Comparison of ENCODE assay signal across 17 cellular contexts in genomic region chr12:12224240-12224940, GRCh38. TPM values are rescaled to one million over a fixed set of nuclear protein-coding genes. Genes with fewer than 3 reads are reported as not detected.
A peak's percentile ranks its signal among the peaks of the same experiment; 100 is the strongest.
DNase-seq lines count a peak whose midpoint lies in the region; FAIRE-seq and TF ChIP-seq lines count a peak whose summit lies in the region.
"Had no signal": no experiment of that assay in that cellular context is flagged by ENCODE, and none has a peak within 500 bp of the region (broad histone marks: within the 10 kb centered on the region; RNA-seq: fewer than 3 reads in every experiment).

No MANE protein-coding gene starts in this region.

- FAIRE-seq in astrocyte (lab: Jason Lieb, UNC): peak; percentile 9

- no peak overlapping the region for H3K9ac ChIP-seq in astrocyte (ENCODE audit: low read length)
- H3K9ac ChIP-seq in mesenchymal stem cell (ENCODE audit: low read length): no peak overlapping the region
- H3K9ac ChIP-seq: BLaER1 had no signal

- H3K4ac ChIP-seq in mesenchymal stem cell (ENCODE audit: low read depth in 1 of 2, low read length in 2 of 2): no peak overlapping the region

- H3K4me3 Mint-ChIP-seq in HFFc6: 0 out of 2 replicates have a peak overlapping the region, but pooled peaks have one; percentile 0
- peak overlapping the region; percentile 2 for H3K4me3 Mint-ChIP-seq in astrocyte (ENCODE audit: unreplicated experiment)
- H3K4me3 Mint-ChIP-seq in chondrocyte (ENCODE audit: unreplicated experiment): no peak overlapping the region
- H3K4me3 Mint-ChIP-seq: activated naive CD4-positive, alpha-beta T cell treated with anti-CD3 and anti-CD28 coated beads, Interleukin-2, amount 50 U/mL, for 24 hours had no signal

- H4K91ac ChIP-seq in mesenchymal stem cell (ENCODE audit: low read length): no peak overlapping the region

- no peak overlapping the region for H3K18ac ChIP-seq in mesenchymal stem cell (ENCODE audit: low read depth in 1 of 2, low read length in 2 of 2)

- H3K27ac ChIP-seq in astrocyte (ENCODE audit: low read depth, low read length) (peak overlapping the region; percentile 43), mesenchymal stem cell (ENCODE audit: low read length, poor library complexity, severe bottlenecking) (no peak overlapping the region)
- H3K27ac ChIP-seq: BLaER1, cardiac muscle cell, gastroesophageal sphincter, testis had no signal

- no peak overlapping the region for H2AK5ac ChIP-seq in mesenchymal stem cell (ENCODE audit: low read length, severe bottlenecking)

- H3K9me3 Mint-ChIP-seq in HFFc6 (peaks cover 11% of the 10 kb centered on the region), astrocyte (ENCODE audit: unreplicated experiment) (peaks cover 2% of the 10 kb centered on the region), chondrocyte (ENCODE audit: low read depth) (peaks cover 11% of the 10 kb centered on the region)

- DNase-seq in EH (ENCODE audit: low read depth): peak; percentile 72
- no peak for DNase-seq in HFFc6
- DNase-seq in astrocyte (ENCODE audit: low read depth): peak; percentile 81
- DNase-seq in mesenchymal stem cell: peak; percentile 58
- DNase-seq in chondrocyte (ENCODE audit: low spot score): no peak
- DNase-seq in SK-N-DZ (ENCODE audit: low spot score): no peak
- no peak for DNase-seq in GDM1 (lab: John Stamatoyannopoulos, UW)
- no peak for DNase-seq in HuH-7 (ENCODE audit: low spot score)
- DNase-seq: effector memory CD4-positive, alpha-beta T cell; NCI-H2029; NCI-H524 treated with DMSO at 0.1 percent for 48 hours; nucleus accumbens; testis had no signal

- H3K27me3 Mint-ChIP-seq in HFFc6 (ENCODE audit: insufficient read depth) (no peaks in the 10 kb centered on the region), astrocyte (ENCODE audit: low read depth, unreplicated experiment) (no peaks in the 10 kb centered on the region), chondrocyte (ENCODE audit: low read depth) (no peaks in the 10 kb centered on the region)
- H3K27me3 Mint-ChIP-seq: activated naive CD4-positive, alpha-beta T cell treated with anti-CD3 and anti-CD28 coated beads, Interleukin-2, amount 50 U/mL, for 24 hours had no signal

- TF ChIP-seq CTCF in HFFc6 (IDR thresholded peaks at IDR 0.05): no peak
- TF ChIP-seq CTCF in astrocyte (IDR thresholded peaks at IDR 0.05; ENCODE audit: insufficient read depth, low read depth, low read length): no peak
- no peak for TF ChIP-seq CTCF in chondrocyte (IDR thresholded peaks at IDR 0.05)

- peaks cover 13% of the 10 kb centered on the region for H3K79me1 ChIP-seq in mesenchymal stem cell (replicated peaks; ENCODE audit: low read length, poor library complexity, severe bottlenecking)

- no peak overlapping the region for H3K23ac ChIP-seq in mesenchymal stem cell (ENCODE audit: low read length in 2 of 2)

- H3K27me3 ChIP-seq in astrocyte (ENCODE audit: insufficient read depth, low read length) (no peaks in the 10 kb centered on the region), mesenchymal stem cell (ENCODE audit: control insufficient read depth in 1 of 2, insufficient read depth in 1 of 2, low read length in 2 of 2) (no peaks in the 10 kb centered on the region)
- H3K27me3 ChIP-seq: BLaER1, cardiac muscle cell, gastroesophageal sphincter, testis had no signal

- peaks cover 92% of the 10 kb centered on the region for H3K79me2 ChIP-seq in astrocyte (ENCODE audit: insufficient read depth, low read length)

- H2BK12ac ChIP-seq in mesenchymal stem cell (ENCODE audit: low read length in 2 of 2): no peak overlapping the region

- H3K4me1 ChIP-seq in astrocyte (ENCODE audit: insufficient read depth, low read length): peaks cover 12% of the 10 kb centered on the region
- peaks cover 10% of the 10 kb centered on the region for H3K4me1 ChIP-seq in mesenchymal stem cell (ENCODE audit: control insufficient read depth, insufficient read depth, low read depth, low read length)
- H3K4me1 ChIP-seq: testis had no signal

- H4K20me1 ChIP-seq in astrocyte (ENCODE audit: insufficient read depth, low read length): peaks cover 80% of the 10 kb centered on the region

- H3K4me1 Mint-ChIP-seq in HFFc6 (ENCODE audit: low read depth): peaks cover 42% of the 10 kb centered on the region
- H3K4me1 Mint-ChIP-seq in astrocyte (ENCODE audit: low read depth, unreplicated experiment): peaks cover 33% of the 10 kb centered on the region
- H3K4me1 Mint-ChIP-seq in chondrocyte (ENCODE audit: low read depth): peaks cover 37% of the 10 kb centered on the region

- H2BK5ac ChIP-seq in mesenchymal stem cell (ENCODE audit: low read depth, low read length, poor library complexity, severe bottlenecking): no peak overlapping the region

- H3K4me2 ChIP-seq in astrocyte (ENCODE audit: low read length) (peak overlapping the region; percentile 40), mesenchymal stem cell (ENCODE audit: low read length, poor library complexity, severe bottlenecking) (no peak overlapping the region)
- H3K4me2 ChIP-seq: BLaER1 had no signal

- H3K9me3 ChIP-seq in astrocyte (ENCODE audit: insufficient read depth, low read depth, low read length) (no peaks in the 10 kb centered on the region), mesenchymal stem cell (ENCODE audit: control insufficient read depth, low read length) (peaks cover 9% of the 10 kb centered on the region)
- H3K9me3 ChIP-seq: testis had no signal

- H3K36me3 ChIP-seq in astrocyte (ENCODE audit: insufficient read depth, low read length): no peaks in the 10 kb centered on the region
- peaks cover 0 to 3% of the 10 kb centered on the region in 2 experiments for H3K36me3 ChIP-seq in mesenchymal stem cell (ENCODE audit: control insufficient read depth in 1 of 2, insufficient read depth in 2 of 2, low read depth in 1 of 2, low read length in 2 of 2)
- H3K36me3 ChIP-seq: cardiac muscle cell, gastroesophageal sphincter had no signal

- H2AFZ ChIP-seq in astrocyte (ENCODE audit: low read depth, low read length): no peak overlapping the region
- H2AFZ ChIP-seq in mesenchymal stem cell (ENCODE audit: low read depth, low read length): no peak overlapping the region

- peaks cover 14% of the 10 kb centered on the region for H3K36me3 Mint-ChIP-seq in HFFc6 (ENCODE audit: low read depth)
- H3K36me3 Mint-ChIP-seq in astrocyte (ENCODE audit: low read depth, unreplicated experiment): no peaks in the 10 kb centered on the region
- peaks cover 3% of the 10 kb centered on the region for H3K36me3 Mint-ChIP-seq in chondrocyte (ENCODE audit: low read depth)

- H2BK120ac ChIP-seq in mesenchymal stem cell (ENCODE audit: low read depth, low read length): no peak overlapping the region

- H3K27ac Mint-ChIP-seq in HFFc6 (peak overlapping the region; percentile 29), astrocyte (ENCODE audit: unreplicated experiment) (peak overlapping the region; percentile 21), chondrocyte (ENCODE audit: unreplicated experiment) (no peak overlapping the region)
- H3K27ac Mint-ChIP-seq: activated naive CD4-positive, alpha-beta T cell treated with anti-CD3 and anti-CD28 coated beads, Interleukin-2, amount 50 U/mL, for 24 hours had no signal

- no peak overlapping the region for H3K4me3 ChIP-seq in astrocyte (ENCODE audit: insufficient read depth, low read depth, low read length)
- no peak overlapping the region for H3K4me3 ChIP-seq in mesenchymal stem cell (ENCODE audit: insufficient read depth in 1 of 2, low read depth in 1 of 2, low read length in 2 of 2)
- H3K4me3 ChIP-seq: BLaER1, cardiac muscle cell, gastroesophageal sphincter, testis had no signal

- H3K14ac ChIP-seq in mesenchymal stem cell (ENCODE audit: low read length in 2 of 2): no peak overlapping the region

- no peak overlapping the region for H2BK15ac ChIP-seq in mesenchymal stem cell (ENCODE audit: low read depth, poor library complexity, severe bottlenecking)

- WGBS in mesenchymal stem cell: 100% methylated on average over 1 of the region's 2 CpGs

- H4K8ac ChIP-seq in mesenchymal stem cell (ENCODE audit: low read length): no peak overlapping the region

RNA-seq across cellular contexts. Expression of gene LRP6, which starts 42.5 kb away (rescaled TPM):
- 10 to 100 TPM; 24.0 to 31.6 (median 27.0) TPM for total RNA-seq in HFFc6 (2021; fragmentation: NEBNext Ultra II Directional; extraction: Animal tissue kit (Norgen Biotek cat#: 25700))
- total RNA-seq in astrocyte (40.9 and 45.8 TPM in 2 replicates), chondrocyte (39.0 to 41.4 TPM (median 40.2 TPM) in 3 replicates)
- 20.2 TPM for polyA plus RNA-seq in mesenchymal stem cell (2013, experiment 1 of 2)
- 16.9 TPM for polyA plus RNA-seq in mesenchymal stem cell (2013, experiment 2 of 2)
- polyA plus RNA-seq in SK-N-DZ (2014; cell fraction: cytosol; rRNA removed): 18.7 and 22.9 TPM in 2 replicates
- polyA plus RNA-seq in SK-N-DZ (2014; cell fraction: nucleus; rRNA removed): 23.5 and 29.2 TPM in 2 replicates

Comparison
In these comparisons a context has a peak if more than half of its experiments do, and no peak if none do; other contexts are left out.
1. DNase-seq: peak in EH (single experiment), astrocyte (single experiment) and mesenchymal stem cell (single experiment); none in HFFc6 (single experiment), chondrocyte (single experiment), SK-N-DZ (single experiment), GDM1 (single experiment) and HuH-7 (single experiment).